8 cellular contexts compared by ENCODE assay signal in the genomic region with DNA sequence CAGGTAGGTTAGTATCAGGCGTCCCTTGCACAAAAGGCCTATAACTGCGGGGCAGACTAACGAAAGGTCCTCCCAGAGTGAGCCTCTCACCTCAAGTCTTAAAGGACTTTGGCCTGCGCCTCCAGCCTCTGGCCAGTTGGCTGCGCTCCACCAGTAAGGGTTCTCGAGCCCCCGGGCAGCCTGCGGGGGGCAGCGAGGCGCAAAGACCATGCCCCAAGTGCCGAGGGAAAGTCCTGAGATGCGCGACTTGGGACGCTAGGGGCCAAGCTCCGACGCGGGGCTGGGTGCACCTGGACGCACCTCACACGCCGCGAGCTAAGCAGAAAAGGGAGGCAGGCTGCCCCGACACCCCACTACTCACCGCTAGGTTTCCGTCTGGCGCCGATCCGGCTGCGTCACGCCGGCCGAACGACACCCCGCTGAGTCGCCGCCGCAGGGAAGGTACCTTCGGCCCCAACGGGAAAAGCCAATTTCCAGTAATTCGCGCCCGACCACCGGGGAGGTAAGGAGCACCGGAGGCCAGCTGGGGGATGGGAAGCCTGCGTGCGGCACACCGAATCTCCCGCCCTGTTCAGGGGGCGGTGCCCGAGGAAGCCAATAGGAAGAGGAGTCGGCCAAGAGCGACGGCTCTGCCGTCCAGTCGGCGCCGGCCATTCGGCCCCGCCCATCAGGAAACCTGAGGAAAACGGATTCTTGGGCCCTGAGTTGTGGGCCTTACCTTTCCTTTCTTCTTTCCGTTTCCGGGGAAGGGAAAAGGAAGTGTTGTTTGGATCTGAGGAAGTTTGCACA.
DNase-seq lines count a peak whose midpoint lies in the region; ATAC-seq and TF ChIP-seq lines count a peak whose summit lies in the region.

A gene (minus strand): TSS at position 532 of the 789 bp plus-strand sequence. CDS start 5,537 bp downstream, outside the sequence.

- H3K4me3 ChIP-seq in coronary artery = peak within 1 kb of the TSS; percentile 79

- DNase-seq in C1 segment of cervical spinal cord (lab: John Stamatoyannopoulos, UW) (peak; percentile 20 to 97 (median 88)), NCI-H526 (lab: John Stamatoyannopoulos, UW) (peak; percentile 92 to 98), coronary artery (ENCODE audit: low spot score) (peak; percentile 97)
- peak; percentile 96 for DNase-seq in activated CD4-positive, alpha-beta T cell treated with anti-CD3 and anti-CD28 coated beads for 48 hours
- DNase-seq in stimulated activated CD4-positive, alpha-beta T cell treated with anti-CD3 and anti-CD28 coated beads, Interleukin-1b, Interleukin-23, amount 100 ng/mL, for 4 hours (ENCODE audit: low read depth in 2 of 2) = peak; percentile 87 to 89

- H3K27me3 ChIP-seq in layer of hippocampus (ENCODE audit: control insufficient read depth, insufficient read depth, low read length) = no peaks in the 10 kb centered on the region

- H3K27ac ChIP-seq in coronary artery (peak within 1 kb of the TSS; percentile 80 to 82), layer of hippocampus (ENCODE audit: low read depth, low read length) (peak within 1 kb of the TSS; percentile 80)

- peak; percentile 16 for TF ChIP-seq CTCF in coronary artery (IDR thresholded peaks at IDR 0.05)

- ATAC-seq in GM19324 (IDR thresholded peaks at IDR 0.05; ENCODE audit: low FRiP score, unreplicated experiment) (peak; percentile 93), HG03469 (IDR thresholded peaks at IDR 0.05; ENCODE audit: unreplicated experiment) (peak; percentile 82)

Comparison
In these comparisons a context has a peak if more than half of its experiments do, and no peak if none do; other contexts are left out.
1. Peak in every context shown above with its lines: DNase-seq, ATAC-seq, H3K4me3 ChIP-seq and H3K27ac ChIP-seq.